In genomic region chrX:154762529-154763296, GRCh38 we compare ENCODE assay signal across 8 cellular contexts. TPM values are rescaled to one million over a fixed set of nuclear protein-coding genes. Genes with fewer than 3 reads are reported as not detected.
DNase-seq lines count a peak whose midpoint lies in the region; ATAC-seq and TF ChIP-seq lines count a peak whose summit lies in the region.

DKC1 (plus strand) TSS chrX:154762864; CDS start chrX:154762966, 102 bp downstream.

- ATAC-seq in GM21526 (IDR thresholded peaks at IDR 0.05; ENCODE audit: low FRiP score, unreplicated experiment) = peak; percentile 80

- H3K27ac ChIP-seq in OCI-LY7 (ENCODE audit: low read depth, low read length, poor library complexity, severe bottlenecking) (peak within 1 kb of the TSS; percentile 88), epithelial cell of prostate (peak within 1 kb of the TSS; percentile 66)

- no TSS peak for BruUV-seq in OCI-LY7 (replicated peaks; lab: Mats Ljungman, UMichigan)

- POLR2A ChIA-PET in OCI-LY7 (lab: Charles Lee) = interaction anchor here (0.6 to 2.1 kb wide), 4 partner anchors 12 to 340 kb away, joined by 3 to 9 read pairs (median 4); partner anchors contain the start of gene GAB3

- no peaks in the 10 kb centered on the region for H3K9me3 ChIP-seq in OCI-LY7 (ENCODE audit: low read length)

- peaks cover 38% of the 10 kb centered on the region for H3K36me3 ChIP-seq in OCI-LY7 (ENCODE audit: insufficient read depth, low read length)

- CTCF ChIA-PET in OCI-LY7 (lab: Charles Lee; ENCODE audit: unreplicated experiment) = interaction anchor here (0.8 kb wide), 1 partner anchor 10 kb away, joined by 3 read pairs; no protein-coding TSS in a partner anchor

- H3K4me1 ChIP-seq in OCI-LY7 (ENCODE audit: insufficient read depth, low read length, poor library complexity, severe bottlenecking) = peaks cover 18% of the 10 kb centered on the region

- H3K79me2 ChIP-seq in OCI-LY7 (ENCODE audit: insufficient read depth, low read depth, low read length) = peaks cover 44% of the 10 kb centered on the region

- H3K4me3 ChIP-seq in OCI-LY7 (ENCODE audit: low read depth, low read length, poor library complexity, severe bottlenecking) = peak within 1 kb of the TSS; percentile 100

- H3K9me2 ChIP-seq in OCI-LY7 (ENCODE audit: insufficient read depth, low read length) = no peaks in the 10 kb centered on the region

- H2AFZ ChIP-seq in OCI-LY7 (ENCODE audit: low read length) = peak within 1 kb of the TSS; percentile 70; the same call in 1 of the 2 replicates

- peak within 1 kb of the TSS; percentile 77 for H3K4me2 ChIP-seq in OCI-LY7 (ENCODE audit: low read length)

- DNase-seq in DMS 273 treated with DMSO at 0.1 percent for 48 hours (lab: John Stamatoyannopoulos, UW) (peak; percentile 92), HuH-7.5 (ENCODE audit: low spot score) (peak; percentile 75), OCI-LY7 (ENCODE audit: low spot score) (peak; percentile 96), activated T-cell treated with anti-CD3 and anti-CD28 coated beads for 24 hours (ENCODE audit: low read depth) (peak; percentile 89), epithelial cell of prostate (ENCODE audit: low read depth, low spot score) (peak; percentile 72), mucosa of gallbladder (ENCODE audit: low spot score) (peak; percentile 96)
- peak; percentile 73 to 90 for DNase-seq in stimulated activated CD8-positive, alpha-beta memory T cell treated with anti-CD3 and anti-CD28 coated beads, Interleukin-4, amount 100 ng/mL, for 4 hours (ENCODE audit: low read depth in 2 of 2, low spot score in 1 of 2)

- intact Hi-C loops in OCI-LY7 (cut with micrococcal nuclease; ENCODE audit: unreplicated experiment) = loop anchor here (5.0 kb wide), 2 partner anchors 265 to 790 kb away; partner anchors contain the start of genes FUNDC2, HCFC1 and TMEM187

- TF ChIP-seq CTCF in OCI-LY7 (conservative IDR thresholded peaks at IDR 0.05; ENCODE audit: low read length) = no peak

- peaks cover 5% of the 10 kb centered on the region; the same call in 1 of the 2 replicates for H4K20me1 ChIP-seq in OCI-LY7 (ENCODE audit: insufficient read depth, low read length)

RNA-seq across cellular contexts. Expression of gene DKC1, which starts in this region (rescaled TPM):
- total RNA-seq in OCI-LY7 (2014; rRNA removed; shearing (Covaris generic)) = 67.7 and 93.3 TPM in 2 replicates
- total RNA-seq in OCI-LY7 (2022) (134 and 138 TPM in 2 replicates), mucosa of gallbladder (26.9 TPM)

Comparison
In these comparisons a context has a peak if more than half of its experiments do, and no peak if none do; other contexts are left out.
1. Peak in every context shown above with its lines: DNase-seq, ATAC-seq, H3K4me3 ChIP-seq and H3K27ac ChIP-seq.